14 cellular contexts compared by ENCODE assay signal in the genomic region with DNA sequence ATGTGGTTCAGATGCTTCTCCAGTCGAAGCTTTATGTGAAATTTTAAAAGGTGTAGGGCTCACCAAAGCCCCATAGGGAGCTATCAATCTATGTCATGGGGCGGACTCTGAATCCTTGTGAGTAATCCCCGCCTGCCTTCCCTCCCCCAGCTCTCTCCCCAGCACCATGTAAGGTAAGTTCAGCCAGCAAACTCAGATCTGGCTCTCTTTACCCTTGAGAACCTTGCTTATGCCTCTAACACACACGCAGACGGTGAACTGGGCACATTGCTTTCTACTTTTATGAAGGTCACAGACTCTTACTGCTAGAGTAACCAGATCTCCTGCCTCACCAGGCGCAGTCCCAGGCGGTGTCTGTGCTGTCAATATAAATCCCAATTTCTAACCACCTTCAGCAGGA.
DNase-seq lines count a peak whose midpoint lies in the region; ATAC-seq and TF ChIP-seq lines count a peak whose summit lies in the region.
"Had no signal": no experiment of that assay in that cellular context is flagged by ENCODE, and none has a peak within 500 bp of the region (broad histone marks: within the 10 kb centered on the region; RNA-seq: fewer than 3 reads in every experiment).

No MANE protein-coding gene starts in this region.

- CTCF ChIA-PET in HEK293T (lab: Yijun Ruan, JAX) (interaction anchor here (0.9 kb wide), 1 partner anchor 95 kb away, joined by 4 read pairs; no protein-coding TSS in a partner anchor), mammary epithelial cell (lab: Charles Lee; ENCODE audit: low non-redundant PET) (no interaction called here)

- H2AFZ ChIP-seq in mammary epithelial cell (ENCODE audit: low read depth, low read length) (no peak overlapping the region), hepatocyte (no peak overlapping the region)

- H3K36me3 Mint-ChIP-seq in progenitor cell of endocrine pancreas (ENCODE audit: insufficient read depth): no peaks in the 10 kb centered on the region
- no peaks in the 10 kb centered on the region for H3K36me3 Mint-ChIP-seq in T-helper 2 cell treated with Interferon-gamma antibody and Interleukin-4, amounts not matched to agents 5 μg/mL and 100 μg/mL, for 36 hours (ENCODE audit: low read depth)
- H3K36me3 Mint-ChIP-seq: T-cell had no signal

- intact Hi-C loops in mammary epithelial cell (cut with micrococcal nuclease): no loop called here

- peak overlapping the region in 3 of 4 donors; percentile 37 to 76 (median 51) for H3K27ac ChIP-seq in gastroesophageal sphincter
- H3K27ac ChIP-seq in mammary epithelial cell (ENCODE audit: insufficient read depth, low read depth, low read length): no peak overlapping the region
- H3K27ac ChIP-seq in hepatocyte: no peak overlapping the region
- H3K27ac ChIP-seq: C4-2B had no signal

- no peak overlapping the region for H3K4me3 Mint-ChIP-seq in progenitor cell of endocrine pancreas (ENCODE audit: low read depth)
- no peak overlapping the region for H3K4me3 Mint-ChIP-seq in T-helper 2 cell treated with Interferon-gamma antibody and Interleukin-4, amounts not matched to agents 5 μg/mL and 100 μg/mL, for 36 hours
- H3K4me3 Mint-ChIP-seq: central memory CD8-positive, alpha-beta T cell; T-cell had no signal

- H3K27me3 ChIP-seq in gastroesophageal sphincter (no peaks in the 10 kb centered on the region), mammary epithelial cell (ENCODE audit: insufficient read depth, low read length) (no peaks in the 10 kb centered on the region), hepatocyte (no peaks in the 10 kb centered on the region)

- in situ Hi-C loops in mammary epithelial cell (cut with MboI; ENCODE audit: low sequenced_read_pairs in 2 of 2): no loop called here

- TF ChIP-seq CTCF in gastroesophageal sphincter (IDR thresholded peaks at IDR 0.05): no peak
- no peak for TF ChIP-seq CTCF in progenitor cell of endocrine pancreas (IDR thresholded peaks at IDR 0.05; ENCODE audit: unreplicated experiment)
- TF ChIP-seq CTCF in mammary epithelial cell (conservative IDR thresholded peaks at IDR 0.05 in 1 of 2, IDR thresholded peaks at IDR 0.05 in 1 of 2; ENCODE audit: extremely low read depth in 1 of 2, insufficient read depth in 1 of 2, low read depth in 1 of 2, low read length in 2 of 2): no peak
- no peak for TF ChIP-seq CTCF in hepatocyte (IDR thresholded peaks at IDR 0.05; ENCODE audit: poor library complexity)

- no peak overlapping the region for H3K4me3 ChIP-seq in gastroesophageal sphincter
- H3K4me3 ChIP-seq in mammary epithelial cell (replicated peaks in 1 of 3; ENCODE audit: insufficient read depth in 1 of 3, low read depth in 2 of 3, low read length in 3 of 3): no peak overlapping the region
- H3K4me3 ChIP-seq in hepatocyte: no peak overlapping the region

- no peaks in the 10 kb centered on the region for H3K27me3 Mint-ChIP-seq in progenitor cell of endocrine pancreas
- H3K27me3 Mint-ChIP-seq in T-helper 2 cell treated with Interferon-gamma antibody and Interleukin-4, amounts not matched to agents 5 μg/mL and 100 μg/mL, for 36 hours (ENCODE audit: low read depth): no peaks in the 10 kb centered on the region
- H3K27me3 Mint-ChIP-seq: T-cell had no signal

- peak; percentile 80 for ATAC-seq in gastroesophageal sphincter
- no peak for ATAC-seq in HG03571 (IDR thresholded peaks at IDR 0.05; ENCODE audit: unreplicated experiment)
- ATAC-seq: T-cell had no signal

- H3K9me3 Mint-ChIP-seq in progenitor cell of endocrine pancreas (ENCODE audit: low read depth): no peaks in the 10 kb centered on the region
- H3K9me3 Mint-ChIP-seq in T-helper 2 cell treated with Interferon-gamma antibody and Interleukin-4, amounts not matched to agents 5 μg/mL and 100 μg/mL, for 36 hours: no peaks in the 10 kb centered on the region
- H3K9me3 Mint-ChIP-seq: central memory CD8-positive, alpha-beta T cell; T-cell had no signal

- H3K36me3 ChIP-seq in gastroesophageal sphincter: no peaks in the 10 kb centered on the region
- no peaks in the 10 kb centered on the region for H3K36me3 ChIP-seq in mammary epithelial cell (ENCODE audit: insufficient read depth, low read length)
- H3K36me3 ChIP-seq in hepatocyte (replicated peaks; ENCODE audit: insufficient read depth, low read depth): no peaks in the 10 kb centered on the region

- H3K4me1 ChIP-seq in gastroesophageal sphincter (peaks cover 0 to 28% (median 0%) of the 10 kb centered on the region in 3 donors), mammary epithelial cell (ENCODE audit: insufficient read depth, low read length) (no peaks in the 10 kb centered on the region), hepatocyte (ENCODE audit: insufficient read depth) (no peaks in the 10 kb centered on the region)

- dilution Hi-C loops in mammary epithelial cell (cut with HindIII; ENCODE audit: low sequenced_read_pairs): loop anchor here (5.0 kb wide), 1 partner anchor 49 kb away; no protein-coding TSS in a partner anchor

- H4K20me1 ChIP-seq in mammary epithelial cell (ENCODE audit: insufficient read depth, low read length) (no peaks in the 10 kb centered on the region), hepatocyte (ENCODE audit: insufficient read depth, poor library complexity, severe bottlenecking) (no peaks in the 10 kb centered on the region)

- no peaks in the 10 kb centered on the region for H3K79me2 ChIP-seq in mammary epithelial cell (ENCODE audit: insufficient read depth, low read length)
- no peaks in the 10 kb centered on the region for H3K79me2 ChIP-seq in hepatocyte

- H3K27ac Mint-ChIP-seq in progenitor cell of endocrine pancreas: peak overlapping the region; percentile 76
- no peak overlapping the region for H3K27ac Mint-ChIP-seq in T-helper 2 cell treated with Interferon-gamma antibody and Interleukin-4, amounts not matched to agents 5 μg/mL and 100 μg/mL, for 36 hours
- H3K27ac Mint-ChIP-seq: T-cell had no signal

- no peak for TF ChIP-seq POLR2A in gastroesophageal sphincter (IDR thresholded peaks at IDR 0.05)

- POLR2A ChIA-PET in HEK293T (lab: Yijun Ruan, JAX): interaction anchor here (1.0 to 1.4 kb wide), 2 partner anchors 10 to 36 kb away, joined by 3 read pairs; no protein-coding TSS in a partner anchor

- H3K4me1 Mint-ChIP-seq in progenitor cell of endocrine pancreas (ENCODE audit: low read depth): peaks cover 14% of the 10 kb centered on the region
- no peaks in the 10 kb centered on the region for H3K4me1 Mint-ChIP-seq in T-helper 2 cell treated with Interferon-gamma antibody and Interleukin-4, amounts not matched to agents 5 μg/mL and 100 μg/mL, for 36 hours (ENCODE audit: low read depth)
- H3K4me1 Mint-ChIP-seq: central memory CD8-positive, alpha-beta T cell; T-cell had no signal

- no TSS peak for BruUV-seq in mammary epithelial cell (replicated peaks; lab: Mats Ljungman, UMichigan)

- H3K9me3 ChIP-seq in gastroesophageal sphincter: no peaks in the 10 kb centered on the region
- H3K9me3 ChIP-seq in mammary epithelial cell (replicated peaks; ENCODE audit: insufficient read depth, low read length): no peaks in the 10 kb centered on the region
- no peaks in the 10 kb centered on the region for H3K9me3 ChIP-seq in hepatocyte (ENCODE audit: low read depth)

- H3K9me2 ChIP-seq in hepatocyte (replicated peaks; ENCODE audit: insufficient read depth): no peaks in the 10 kb centered on the region

- peak; percentile 80 for DNase-seq in HEK293T (ENCODE audit: extremely low spot score)
- peak; percentile 47 for DNase-seq in NCI-H345 treated with DMSO at 0.1 percent for 48 hours (lab: John Stamatoyannopoulos, UW; ENCODE audit: unreplicated experiment)
- no peak for DNase-seq in progenitor cell of endocrine pancreas (ENCODE audit: low spot score, unreplicated experiment)
- no peak for DNase-seq in mammary epithelial cell
- no peak for DNase-seq in T-helper 2 cell treated with Interferon-gamma antibody and Interleukin-4, amounts not matched to agents 5 μg/mL and 100 μg/mL, for 36 hours (ENCODE audit: low spot score)
- no peak for DNase-seq in hepatocyte (ENCODE audit: low spot score)
- DNase-seq: activated CD4-positive, alpha-beta T cell treated with anti-CD3 and anti-CD28 coated beads, Interleukin-2, amount 50 U/mL, for 48 hours; activated effector memory CD4-positive, alpha-beta T cell treated with anti-CD3 and anti-CD28 coated beads, Interleukin-2, amount 50 U/mL, for 16 hours; hypothalamus; T-cell had no signal

- no peak for TF ChIP-seq EP300 in gastroesophageal sphincter (IDR thresholded peaks at IDR 0.05)

- no peak overlapping the region for H3K9ac ChIP-seq in mammary epithelial cell (ENCODE audit: insufficient read depth, low read length)

- 48 to 51% methylated on average over 7 of the region's 7 CpGs for WGBS in gastroesophageal sphincter (ENCODE audit: low coverage in 1 of 2), 2 donors
- WGBS in mammary epithelial cell (ENCODE audit: low coverage, missing lambda C conversion rate): 90% methylated on average over 4 of the region's 7 CpGs
- 56% methylated on average over 7 of the region's 7 CpGs for WGBS in hepatocyte (ENCODE audit: low lambda C conversion rate, missing lambda C conversion rate)

- no peak overlapping the region for H3K4me2 ChIP-seq in mammary epithelial cell (ENCODE audit: insufficient read depth, low read depth, low read length)
- H3K4me2 ChIP-seq in hepatocyte: no peak overlapping the region

TF ChIP-seq in HEK293T, 16 proteins besides CTCF, POLR2A, EP300 and RAD21:
- TF ChIP-seq FOXM1 (IDR thresholded peaks at IDR 0.05; ENCODE audit: borderline replicate concordance) (no peak), NFRKB (IDR thresholded peaks at IDR 0.05) (no peak), PKNOX1 (IDR thresholded peaks at IDR 0.05) (peak; percentile 98), SP1 (IDR thresholded peaks at IDR 0.05) (no peak), ELF4 (IDR thresholded peaks at IDR 0.05) (no peak), TARDBP (IDR thresholded peaks at IDR 0.05) (no peak), LEF1 (IDR thresholded peaks at IDR 0.05; ENCODE audit: borderline replicate concordance) (no peak), ARNT (IDR thresholded peaks at IDR 0.05) (no peak), L3MBTL2 (conservative IDR thresholded peaks at IDR 0.05) (no peak; the same call in 1 of the 2 replicates)

Comparison
In these comparisons a context has a peak if more than half of its experiments do, and no peak if none do; other contexts are left out.
1. DNase-seq: peak in HEK293T (single experiment) and NCI-H345 treated with DMSO at 0.1 percent for 48 hours (single experiment); none in progenitor cell of endocrine pancreas (single experiment), mammary epithelial cell (single experiment), T-helper 2 cell treated with Interferon-gamma antibody and Interleukin-4, amounts not matched to agents 5 μg/mL and 100 μg/mL, for 36 hours (single experiment) and hepatocyte (single experiment).
2. H3K27ac ChIP-seq: peak in gastroesophageal sphincter (3 of 4); none in mammary epithelial cell (single experiment) and hepatocyte (single experiment).